In genomic region chr12:123923038-123923437, GRCh38 we compare ENCODE assay signal across 26 cellular contexts.
"Had no signal": no experiment of that assay in that cellular context is flagged by ENCODE, and none has a peak within 500 bp of the region (broad histone marks: within the 10 kb centered on the region; RNA-seq: fewer than 3 reads in every experiment).

No MANE protein-coding gene starts in this region.

- H3K27ac ChIP-seq: colonic mucosa, epithelial cell of prostate, esophagus squamous epithelium, gastrocnemius medialis, heart right ventricle, left lung, lower lobe of right lung had no signal

- DNase-seq: colonic mucosa; cortex of kidney; effector CD8-positive, alpha-beta T cell; effector memory CD8-positive, alpha-beta T cell; endodermal cell; erythroblast; esophagus squamous epithelium; foreskin fibroblast; foreskin melanocyte; gastrocnemius medialis; glutamatergic neuron; head of caudate nucleus; heart right ventricle; hippocampal formation; left cardiac atrium; left lung; left ventricle myocardium superior; lower lobe of right lung; mesenchymal stem cell; mucosa of descending colon; naive B cell had no signal

- H3K4me1 ChIP-seq: colonic mucosa, esophagus squamous epithelium, gastrocnemius medialis, heart right ventricle, left lung, lower lobe of right lung had no signal

- H3K36me3 ChIP-seq: colonic mucosa, esophagus squamous epithelium, gastrocnemius medialis, heart right ventricle, left lung, lower lobe of right lung had no signal

- H3K9me3 ChIP-seq: colonic mucosa, esophagus squamous epithelium, gastrocnemius medialis, heart right ventricle, left lung, lower lobe of right lung, mucosa of descending colon had no signal

- ATAC-seq: effector memory CD8-positive, alpha-beta T cell; esophagus mucosa; gastrocnemius medialis; heart right ventricle; left cardiac atrium; left lung; left ventricle myocardium superior; lower lobe of right lung; mucosa of descending colon had no signal

- H3K27me3 ChIP-seq: colonic mucosa, left lung had no signal

- H3K4me3 ChIP-seq: colonic mucosa, esophagus squamous epithelium, gastrocnemius medialis, heart right ventricle, left lung, lower lobe of right lung, mucosa of descending colon had no signal

- FAIRE-seq: endometrium, islet of Langerhans, keratinocyte had no signal
